ENCODE assay signal across 8 cellular contexts in genomic region chr11:14974723-14975587, GRCh38.
DNase-seq lines count a peak whose midpoint lies in the region; ATAC-seq and TF ChIP-seq lines count a peak whose summit lies in the region.

No MANE protein-coding gene starts in this region.

- DNase-seq in ELF-1 (ENCODE audit: low read depth, low spot score): peak; percentile 89
- peak; percentile 26 for DNase-seq in T follicular helper cell (ENCODE audit: low read depth)
- DNase-seq in astrocyte of the cerebellum (ENCODE audit: low read depth): no peak
- DNase-seq in iPS-NIHi7 (ENCODE audit: extremely low spot score): peak; percentile 72
- DNase-seq in stimulated activated CD4-positive, alpha-beta T cell treated with anti-CD3 and anti-CD28 coated beads, Interleukin-2, amount 100 ng/mL, for 48 hours: peak; percentile 58 to 67
- DNase-seq in HPDE6-E6E7 (ENCODE audit: extremely low spot score): no peak
- DNase-seq in NCI-H1436 treated with DMSO at 0.1 percent for 48 hours (lab: John Stamatoyannopoulos, UW): no peak

- H3K4me3 ChIP-seq in astrocyte of the cerebellum (ENCODE audit: low read depth, low read length): peak overlapping the region; percentile 23

- TF ChIP-seq CTCF in astrocyte of the cerebellum (IDR thresholded peaks at IDR 0.05; ENCODE audit: low read depth, low read length, missing control alignments): peak; percentile 73

- in situ Hi-C loops in astrocyte of the cerebellum (cut with HindIII; ENCODE audit: low sequenced_read_pairs): no loop called here

- ATAC-seq in HG02938 (IDR thresholded peaks at IDR 0.05; ENCODE audit: unreplicated experiment): peak; percentile 40

Comparison
In these comparisons a context has a peak if more than half of its experiments do, and no peak if none do; other contexts are left out.
1. DNase-seq: peak in ELF-1 (single experiment), T follicular helper cell (single experiment), iPS-NIHi7 (single experiment) and stimulated activated CD4-positive, alpha-beta T cell treated with anti-CD3 and anti-CD28 coated beads, Interleukin-2, amount 100 ng/mL, for 48 hours (2 of 2); none in astrocyte of the cerebellum (single experiment), HPDE6-E6E7 (single experiment) and NCI-H1436 treated with DMSO at 0.1 percent for 48 hours (single experiment).